10 cellular contexts compared by ENCODE assay signal in the genomic region with DNA sequence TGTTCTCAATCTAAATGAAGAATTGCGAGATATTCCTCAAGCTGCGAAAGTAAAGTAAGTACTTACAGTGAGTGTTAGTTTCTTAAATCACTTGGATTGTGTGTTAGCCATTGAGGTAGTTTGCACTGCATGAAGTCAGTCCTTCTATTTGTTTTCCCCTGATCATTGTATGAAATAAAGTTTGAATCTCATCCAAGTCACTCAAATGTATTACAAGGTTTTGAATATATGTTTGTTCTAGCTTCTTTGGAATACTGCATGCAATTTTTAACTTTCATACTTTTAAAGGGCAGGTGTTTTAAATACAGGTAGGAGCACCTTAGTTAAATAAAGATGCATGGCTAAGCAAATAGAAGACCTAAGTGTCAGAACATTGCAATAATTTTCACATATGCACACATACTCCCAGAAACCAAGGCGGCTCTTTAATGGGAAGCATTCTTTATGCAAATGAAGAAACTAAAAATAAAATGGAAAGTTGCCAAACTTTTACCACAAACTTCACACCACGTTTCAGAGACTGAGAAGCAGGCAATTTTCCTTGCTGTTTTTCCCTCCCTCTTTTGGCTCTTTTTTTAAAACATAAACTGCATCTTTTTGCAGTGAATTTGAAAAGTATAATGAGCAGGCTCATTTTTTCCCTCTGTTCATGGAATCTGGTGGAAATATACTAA.
DNase-seq lines count a peak whose midpoint lies in the region; ATAC-seq and TF ChIP-seq lines count a peak whose summit lies in the region.
"Had no signal": no experiment of that assay in that cellular context is flagged by ENCODE, and none has a peak within 500 bp of the region (broad histone marks: within the 10 kb centered on the region; RNA-seq: fewer than 3 reads in every experiment).

No MANE protein-coding gene starts in this region.

- peaks cover 1% of the 10 kb centered on the region for H3K36me3 ChIP-seq in suprapubic skin

- H3K27me3 ChIP-seq in suprapubic skin, result no peaks in the 10 kb centered on the region

- DNase-seq in SKM-1 treated with dmso at 0.1 percent for 144 hours (lab: John Stamatoyannopoulos, UW; ENCODE audit: unreplicated experiment) (peak; percentile 23), SKM-1 (lab: John Stamatoyannopoulos, UW; ENCODE audit: unreplicated experiment) (no peak), NCI-H2196 (lab: John Stamatoyannopoulos, UW; ENCODE audit: unreplicated experiment) (peak; percentile 11), chondrocyte (ENCODE audit: low spot score) (no peak), suprapubic skin (ENCODE audit: low spot score in 2 of 2) (no peak), amniotic stem cell (lab: John Stamatoyannopoulos, UW) (no peak), left lobe of liver (ENCODE audit: low spot score) (no peak)
- no peak for DNase-seq in activated T-cell treated with anti-CD3 and anti-CD28 coated beads, Interleukin-2, amount 50 U/mL, for 72 hours
- DNase-seq: mesendoderm had no signal

- peaks cover 24% of the 10 kb centered on the region for H3K36me3 Mint-ChIP-seq in chondrocyte (ENCODE audit: low read depth)
- H3K36me3 Mint-ChIP-seq in activated T-cell treated with anti-CD3 and anti-CD28 coated beads, Interleukin-2, amount 50 U/mL, for 72 hours (ENCODE audit: insufficient read depth in 2 of 2), result no peaks in the 10 kb centered on the region

- no peaks in the 10 kb centered on the region for H3K9me3 Mint-ChIP-seq in chondrocyte (ENCODE audit: low read depth)
- no peaks in the 10 kb centered on the region for H3K9me3 Mint-ChIP-seq in activated T-cell treated with anti-CD3 and anti-CD28 coated beads, Interleukin-2, amount 50 U/mL, for 72 hours
- H3K9me3 Mint-ChIP-seq: T-helper 2 cell treated with Interferon-gamma antibody and Interleukin-4, amounts not matched to agents 5 μg/mL and 100 μg/mL, for 36 hours had no signal

- no peaks in the 10 kb centered on the region for H3K9me3 ChIP-seq in suprapubic skin

- H3K4me1 Mint-ChIP-seq in chondrocyte (ENCODE audit: low read depth), result peaks cover 62% of the 10 kb centered on the region
- H3K4me1 Mint-ChIP-seq in activated T-cell treated with anti-CD3 and anti-CD28 coated beads, Interleukin-2, amount 50 U/mL, for 72 hours (ENCODE audit: low read depth), result no peaks in the 10 kb centered on the region

- ATAC-seq in activated T-cell treated with anti-CD3 and anti-CD28 coated beads, Interleukin-2, amount 50 U/mL, for 72 hours (replicated peaks in 1 of 2), result no peak
- no peak for ATAC-seq in left lobe of liver

- TF ChIP-seq CTCF in chondrocyte (IDR thresholded peaks at IDR 0.05) (no peak), suprapubic skin (IDR thresholded peaks at IDR 0.05) (no peak)

- H3K27ac Mint-ChIP-seq in chondrocyte (ENCODE audit: unreplicated experiment), result peak overlapping the region; percentile 15
- H3K27ac Mint-ChIP-seq in activated T-cell treated with anti-CD3 and anti-CD28 coated beads, Interleukin-2, amount 50 U/mL, for 72 hours, result no peak overlapping the region
- H3K27ac Mint-ChIP-seq: T-helper 2 cell treated with Interferon-gamma antibody and Interleukin-4, amounts not matched to agents 5 μg/mL and 100 μg/mL, for 36 hours had no signal

- H3K4me3 Mint-ChIP-seq in chondrocyte (ENCODE audit: unreplicated experiment), result no peak overlapping the region
- H3K4me3 Mint-ChIP-seq in activated T-cell treated with anti-CD3 and anti-CD28 coated beads, Interleukin-2, amount 50 U/mL, for 72 hours, result no peak overlapping the region
- H3K4me3 Mint-ChIP-seq: T-helper 2 cell treated with Interferon-gamma antibody and Interleukin-4, amounts not matched to agents 5 μg/mL and 100 μg/mL, for 36 hours had no signal

- H3K27me3 Mint-ChIP-seq in chondrocyte (ENCODE audit: low read depth), result no peaks in the 10 kb centered on the region
- no peaks in the 10 kb centered on the region for H3K27me3 Mint-ChIP-seq in activated T-cell treated with anti-CD3 and anti-CD28 coated beads, Interleukin-2, amount 50 U/mL, for 72 hours (ENCODE audit: low read depth)

- TF ChIP-seq EP300 in suprapubic skin (IDR thresholded peaks at IDR 0.05), result no peak

- H3K4me1 ChIP-seq in suprapubic skin, result peaks cover 92% of the 10 kb centered on the region

- H3K4me3 ChIP-seq in suprapubic skin, result no peak overlapping the region

- WGBS in suprapubic skin, result 53% methylated on average over 4 of the region's 4 CpGs

- peak overlapping the region; percentile 9 for H3K27ac ChIP-seq in suprapubic skin

- no peak for TF ChIP-seq POLR2A in suprapubic skin (IDR thresholded peaks at IDR 0.05)

Comparison
In these comparisons a context has a peak if more than half of its experiments do, and no peak if none do; other contexts are left out.
1. DNase-seq: peak in SKM-1 treated with dmso at 0.1 percent for 144 hours (single experiment) and NCI-H2196 (single experiment); none in SKM-1 (single experiment), chondrocyte (single experiment), suprapubic skin (0 of 2), activated T-cell treated with anti-CD3 and anti-CD28 coated beads, Interleukin-2, amount 50 U/mL, for 72 hours (0 of 2), amniotic stem cell (single experiment) and left lobe of liver (single experiment).